1 cellular context compared by ENCODE assay signal in the genomic region with DNA sequence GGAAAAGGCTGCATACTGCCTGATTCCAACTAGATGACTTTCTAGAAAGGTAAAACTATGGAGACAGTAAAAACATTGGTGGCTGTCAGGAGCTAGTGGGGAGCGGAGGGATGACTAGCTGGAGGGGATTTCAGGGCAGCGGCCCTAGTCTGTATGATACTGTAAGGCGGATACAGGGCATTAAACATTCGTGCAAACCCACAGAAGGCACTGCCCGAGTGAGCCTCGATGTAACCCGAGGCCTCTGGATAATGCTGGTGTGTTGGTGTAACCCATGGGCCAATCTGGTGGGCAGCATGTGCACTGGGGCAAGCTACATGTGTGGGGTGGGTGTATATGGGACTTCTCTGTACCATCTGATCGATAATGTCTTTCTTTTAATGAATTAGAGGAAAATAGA.
TF ChIP-seq lines count a peak whose summit lies in the region.

No MANE protein-coding gene starts in this region.

TF ChIP-seq in HepG2, 621 proteins besides CTCF, POLR2A, EP300 and RAD21:
- no peak for TF ChIP-seq SMARCE1 (IDR thresholded peaks at IDR 0.05; ENCODE audit: borderline replicate concordance)
- TF ChIP-seq, protein P1, sequence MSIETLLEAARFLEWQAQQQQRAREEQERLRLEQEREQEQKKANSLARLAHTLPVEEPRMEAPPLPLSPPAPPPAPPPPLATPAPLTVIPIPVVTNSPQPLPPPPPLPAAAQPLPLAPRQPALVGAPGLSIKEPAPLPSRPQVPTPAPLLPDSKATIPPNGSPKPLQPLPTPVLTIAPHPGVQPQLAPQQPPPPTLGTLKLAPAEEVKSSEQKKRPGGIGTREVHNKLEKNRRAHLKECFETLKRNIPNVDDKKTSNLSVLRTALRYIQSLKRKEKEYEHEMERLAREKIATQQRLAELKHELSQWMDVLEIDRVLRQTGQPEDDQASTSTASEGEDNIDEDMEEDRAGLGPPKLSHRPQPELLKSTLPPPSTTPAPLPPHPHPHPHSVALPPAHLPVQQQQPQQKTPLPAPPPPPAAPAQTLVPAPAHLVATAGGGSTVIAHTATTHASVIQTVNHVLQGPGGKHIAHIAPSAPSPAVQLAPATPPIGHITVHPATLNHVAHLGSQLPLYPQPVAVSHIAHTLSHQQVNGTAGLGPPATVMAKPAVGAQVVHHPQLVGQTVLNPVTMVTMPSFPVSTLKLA (IDR thresholded peaks at IDR 0.05) = peak; percentile 37; the same call in 1 of the 2 replicates
